10 cellular contexts compared by ENCODE assay signal in genomic region chr22:24791362-24791761, GRCh38. TPM values are rescaled to one million over a fixed set of nuclear protein-coding genes. Genes with fewer than 3 reads are reported as not detected.
"Had no signal": no experiment of that assay in that cellular context is flagged by ENCODE, and none has a peak within 500 bp of the region (broad histone marks: within the 10 kb centered on the region; RNA-seq: fewer than 3 reads in every experiment).

No MANE protein-coding gene starts in this region.

- ATAC-seq: HCT116 had no signal

- FAIRE-seq: HTR-8/SVneo had no signal

- DNase-seq: GM23248, GOT3, H7, KG1 had no signal

- H3K9me3 ChIP-seq: HAP-1 had no signal

- H3K27ac Mint-ChIP-seq: IgD-negative memory B cell had no signal

- H3K36me3 Mint-ChIP-seq: IgD-negative memory B cell had no signal

- H3K4me1 ChIP-seq: HAP-1 had no signal

- H3K36me3 ChIP-seq: HAP-1 had no signal

- H3K9ac ChIP-seq: GM23248 had no signal

- H3K4me1 Mint-ChIP-seq: IgD-negative memory B cell had no signal

- H3K4me3 Mint-ChIP-seq: IgD-negative memory B cell had no signal

- H3K27ac ChIP-seq: GM23248 had no signal

- H2AFZ ChIP-seq: GM23248 had no signal

- H3K4me3 ChIP-seq: GM23248, HAP-1 had no signal

- H3K9me3 Mint-ChIP-seq: IgD-negative memory B cell had no signal

RNA-seq across cellular contexts. Expression of gene SGSM1, which starts 14.6 kb away (rescaled TPM):
- total RNA-seq: GM23248 had no signal
- polyA plus RNA-seq: GM23248 had no signal

RNA-seq across cellular contexts. Expression of gene PIWIL3, which starts 16.8 kb away (rescaled TPM):
- total RNA-seq: GM23248, H4, HT-29 had no signal
- polyA plus RNA-seq: GM23248, IgD-negative memory B cell had no signal
